1 cellular context compared by ENCODE assay signal in the genomic region with DNA sequence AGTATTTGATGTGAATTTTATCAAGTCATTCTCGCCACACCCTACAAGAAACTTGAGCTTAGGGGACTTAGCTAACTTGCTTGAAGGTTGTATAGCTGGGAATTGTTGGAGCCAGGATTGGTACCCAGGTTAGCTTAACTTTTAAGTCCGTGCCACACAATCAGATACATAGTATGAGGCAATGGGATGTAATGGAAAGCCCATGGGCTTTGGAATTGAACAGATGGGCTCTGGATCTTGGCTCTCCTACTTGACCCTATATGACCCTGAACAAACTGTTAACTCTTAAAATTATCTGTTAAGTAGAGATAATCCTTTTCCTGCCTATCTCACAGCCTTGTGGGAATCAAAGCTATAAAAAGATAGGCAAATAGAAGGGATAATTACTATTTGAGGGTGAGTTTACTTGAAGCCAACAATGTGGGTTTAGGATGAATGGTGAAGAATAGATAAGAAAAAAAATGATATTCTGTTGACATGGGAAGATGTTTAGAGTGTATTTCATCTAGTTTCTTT.
A peak's percentile ranks its signal among the peaks of the same experiment; 100 is the strongest.
TF ChIP-seq lines count a peak whose summit lies in the region.

No MANE protein-coding gene starts in this region.

TF ChIP-seq in K562, 482 proteins besides CTCF, POLR2A, EP300 and RAD21 (continued from another document):
- TF ChIP-seq, protein P1, sequence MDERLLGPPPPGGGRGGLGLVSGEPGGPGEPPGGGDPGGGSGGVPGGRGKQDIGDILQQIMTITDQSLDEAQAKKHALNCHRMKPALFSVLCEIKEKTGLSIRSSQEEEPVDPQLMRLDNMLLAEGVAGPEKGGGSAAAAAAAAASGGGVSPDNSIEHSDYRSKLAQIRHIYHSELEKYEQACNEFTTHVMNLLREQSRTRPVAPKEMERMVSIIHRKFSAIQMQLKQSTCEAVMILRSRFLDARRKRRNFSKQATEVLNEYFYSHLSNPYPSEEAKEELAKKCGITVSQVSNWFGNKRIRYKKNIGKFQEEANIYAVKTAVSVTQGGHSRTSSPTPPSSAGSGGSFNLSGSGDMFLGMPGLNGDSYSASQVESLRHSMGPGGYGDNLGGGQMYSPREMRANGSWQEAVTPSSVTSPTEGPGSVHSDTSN (CRISPR knock-in tag; IDR thresholded peaks at IDR 0.05; ENCODE audit: low read depth) = no peak
- TF ChIP-seq, protein P1 (tag; conservative IDR thresholded peaks at IDR 0.05; ENCODE audit: low read depth) = no peak
- TF ChIP-seq MYC (IDR thresholded peaks at IDR 0.05; ENCODE audit: low read depth, low read length) (no peak), MYC (CRISPR knock-in tag; IDR thresholded peaks at IDR 0.05; ENCODE audit: borderline replicate concordance, low read depth) (no peak), ELF1 (tag; IDR thresholded peaks at IDR 0.05) (no peak), ZNF175 (CRISPR knock-in tag; IDR thresholded peaks at IDR 0.05; ENCODE audit: low read depth) (0 out of 2 replicates have a peak, but pooled peaks have one; percentile 29)
